In the genomic region with DNA sequence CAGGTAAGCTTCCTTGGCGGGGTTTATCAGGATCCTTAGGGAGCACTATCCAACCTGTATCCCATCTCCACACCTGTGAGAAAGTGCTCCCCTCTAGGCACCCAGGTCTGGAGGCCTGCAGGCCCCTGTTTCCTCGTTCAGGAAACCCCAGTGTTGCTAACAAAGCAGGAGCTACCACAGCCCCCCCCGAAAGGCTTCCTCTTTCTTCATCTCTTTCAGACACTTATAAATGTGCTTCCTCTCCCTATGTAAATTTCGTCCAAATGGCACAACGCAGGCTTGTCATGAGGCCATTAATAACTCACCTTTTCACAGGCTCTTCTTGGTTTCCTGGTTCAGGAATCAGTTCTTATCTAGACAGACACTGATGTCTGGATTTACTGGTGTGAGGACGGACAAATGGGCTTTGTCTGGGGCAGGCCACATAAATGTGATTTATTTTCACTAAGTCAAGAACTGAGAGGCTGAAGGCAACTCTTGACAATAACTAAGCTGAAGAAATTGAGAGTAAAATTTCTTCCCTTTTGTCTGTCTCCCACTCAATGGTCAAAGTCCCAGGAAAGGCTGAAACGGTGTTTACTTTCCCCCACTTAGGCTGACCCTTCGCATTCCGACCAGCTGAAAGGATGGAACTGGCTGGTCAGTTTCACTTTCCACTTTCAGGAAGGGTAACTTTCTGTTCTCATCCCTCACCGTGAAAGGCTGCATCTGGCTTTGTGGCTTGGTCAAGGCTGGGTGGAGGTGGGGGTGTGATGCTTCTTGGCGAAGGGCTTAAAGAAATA, we compare ENCODE assay signal across 8 cellular contexts. TPM values are rescaled to one million over a fixed set of nuclear protein-coding genes. Genes with fewer than 3 reads are reported as not detected.
DNase-seq lines count a peak whose midpoint lies in the region; ATAC-seq and TF ChIP-seq lines count a peak whose summit lies in the region.

No MANE protein-coding gene starts in this region.

- no peak for ATAC-seq in activated T-cell treated with anti-CD3 and anti-CD28 coated beads, Interleukin-2, amount 50 U/mL, for 72 hours (replicated peaks in 1 of 2)

- H3K27me3 Mint-ChIP-seq in activated T-cell treated with anti-CD3 and anti-CD28 coated beads, Interleukin-2, amount 50 U/mL, for 72 hours (ENCODE audit: low read depth), result no peaks in the 10 kb centered on the region

- H3K9me3 Mint-ChIP-seq in activated T-cell treated with anti-CD3 and anti-CD28 coated beads, Interleukin-2, amount 50 U/mL, for 72 hours, result no peaks in the 10 kb centered on the region

- peak in 1 of 2 donors; percentile 8 for TF ChIP-seq POLR2A in uterus (IDR thresholded peaks at IDR 0.05)

- H3K27me3 ChIP-seq in HL-60 (ENCODE audit: insufficient read depth, poor library complexity, severe bottlenecking) (no peaks in the 10 kb centered on the region), uterus (no peaks in the 10 kb centered on the region)

- TF ChIP-seq CTCF in HL-60 (IDR thresholded peaks at IDR 0.05; ENCODE audit: insufficient read depth, low read length), result no peak
- no peak for TF ChIP-seq CTCF in astrocyte of the cerebellum (IDR thresholded peaks at IDR 0.05; ENCODE audit: low read depth, low read length, missing control alignments)
- TF ChIP-seq CTCF in uterus (IDR thresholded peaks at IDR 0.05), result no peak

- peak overlapping the region; percentile 74 for H3K27ac ChIP-seq in HL-60 (replicated peaks)
- H3K27ac ChIP-seq in uterus, result peak overlapping the region; percentile 57 to 79

- no peaks in the 10 kb centered on the region for H3K4me1 ChIP-seq in uterus

- H3K27ac Mint-ChIP-seq in activated T-cell treated with anti-CD3 and anti-CD28 coated beads, Interleukin-2, amount 50 U/mL, for 72 hours, result peak overlapping the region; percentile 9

- H3K36me3 ChIP-seq in uterus, result no peaks in the 10 kb centered on the region

- DNase-seq in activated T-cell treated with anti-CD3 and anti-CD28 coated beads, Interleukin-2, amount 50 U/mL, for 72 hours, result no peak
- no peak for DNase-seq in activated T-cell treated with anti-CD3 and anti-CD28 coated beads, Interleukin-2, amount 50 U/mL, for 1 hour
- peak; percentile 49 to 94 for DNase-seq in HL-60 (ENCODE audit: low read depth in 1 of 2, low spot score in 1 of 2)
- DNase-seq in astrocyte of the cerebellum (ENCODE audit: low read depth), result peak; percentile 46
- peak; percentile 32 to 48 for DNase-seq in lung microvascular endothelial cell (ENCODE audit: low read depth in 2 of 2)
- peak; percentile 31 to 39 for DNase-seq in uterus
- no peak for DNase-seq in NCI-H524 treated with DMSO at 0.1 percent for 48 hours (lab: John Stamatoyannopoulos, UW)
- DNase-seq in DMS79 treated with DMSO at 0.1 percent for 48 hours (lab: John Stamatoyannopoulos, UW), result no peak

- no peaks in the 10 kb centered on the region for H3K9me3 ChIP-seq in uterus

- H3K4me3 ChIP-seq in HL-60 (replicated peaks; ENCODE audit: insufficient read depth, low read length), result peak overlapping the region; percentile 20
- no peak overlapping the region for H3K4me3 ChIP-seq in astrocyte of the cerebellum (ENCODE audit: low read depth, low read length)
- H3K4me3 ChIP-seq in uterus, result peak overlapping the region in 1 of 2 donors; percentile 28

- peak overlapping the region in 1 of 2 donors; percentile 31 for H3K4me3 Mint-ChIP-seq in activated T-cell treated with anti-CD3 and anti-CD28 coated beads, Interleukin-2, amount 50 U/mL, for 72 hours

- intact Hi-C loops in uterus (cut with DNase I; ENCODE audit: low total_unique reads), result no loop called here

- H3K36me3 Mint-ChIP-seq in activated T-cell treated with anti-CD3 and anti-CD28 coated beads, Interleukin-2, amount 50 U/mL, for 72 hours (ENCODE audit: insufficient read depth in 2 of 2), result no peaks in the 10 kb centered on the region

- peaks cover 30% of the 10 kb centered on the region for H3K4me1 Mint-ChIP-seq in activated T-cell treated with anti-CD3 and anti-CD28 coated beads, Interleukin-2, amount 50 U/mL, for 72 hours (ENCODE audit: low read depth)

- in situ Hi-C loops in astrocyte of the cerebellum (cut with HindIII; ENCODE audit: low sequenced_read_pairs), result no loop called here

RNA-seq across cellular contexts. Expression of a gene that starts 46.8 kb away (rescaled TPM):
- total RNA-seq in activated T-cell treated with anti-CD3 and anti-CD28 coated beads, Interleukin-2, amount 50 U/mL, for 72 hours, result 10 to 100 TPM in 1 of 2 donors, 1 to 10 TPM in 1; 5.1 to 20.6 TPM
- under 0.01 TPM in 1 of 2 replicates, not detected in the other for total RNA-seq in lung microvascular endothelial cell
- 10 to 100 TPM in 1 of 4 donors, 1 to 10 TPM in 3; 1.7 to 10.6 (median 8.4) TPM for total RNA-seq in uterus

Comparison
In these comparisons a context has a peak if more than half of its experiments do, and no peak if none do; other contexts are left out.
1. DNase-seq: peak in HL-60 (2 of 2), astrocyte of the cerebellum (single experiment), lung microvascular endothelial cell (2 of 2) and uterus (2 of 2); none in activated T-cell treated with anti-CD3 and anti-CD28 coated beads, Interleukin-2, amount 50 U/mL, for 72 hours (0 of 2), activated T-cell treated with anti-CD3 and anti-CD28 coated beads, Interleukin-2, amount 50 U/mL, for 1 hour (single experiment), NCI-H524 treated with DMSO at 0.1 percent for 48 hours (single experiment) and DMS79 treated with DMSO at 0.1 percent for 48 hours (single experiment).